Comparison of ENCODE assay signal across 13 cellular contexts in the genomic region with DNA sequence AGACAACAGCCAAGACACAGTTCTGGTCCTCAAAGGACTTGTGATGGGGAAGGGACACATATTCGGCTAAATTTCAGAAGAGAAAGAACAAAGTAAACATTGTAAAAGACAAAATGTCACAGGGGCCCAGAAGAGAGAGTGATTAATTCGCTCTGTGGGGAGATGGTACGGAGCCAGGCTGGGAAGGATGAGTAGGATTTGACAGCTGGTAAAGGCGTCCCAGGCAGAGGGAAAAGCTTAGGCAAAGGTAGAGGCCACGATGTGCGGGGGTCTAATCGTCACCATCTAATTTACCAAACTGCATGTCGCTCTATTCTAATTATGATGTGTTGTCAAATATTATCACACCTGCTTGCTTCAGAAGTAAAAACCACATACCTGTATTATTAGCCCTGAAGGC. TPM values are rescaled to one million over a fixed set of nuclear protein-coding genes. Genes with fewer than 3 reads are reported as not detected.
A peak's percentile ranks its signal among the peaks of the same experiment; 100 is the strongest.
DNase-seq lines count a peak whose midpoint lies in the region; ATAC-seq and TF ChIP-seq lines count a peak whose summit lies in the region.
"Had no signal": no experiment of that assay in that cellular context is flagged by ENCODE, and none has a peak within 500 bp of the region (broad histone marks: within the 10 kb centered on the region; RNA-seq: fewer than 3 reads in every experiment).

No MANE protein-coding gene starts in this region.

- no peaks in the 10 kb centered on the region for H3K27me3 ChIP-seq in WERI-Rb-1 (ENCODE audit: insufficient read depth, low read depth, severe bottlenecking)
- peaks cover 2% of the 10 kb centered on the region for H3K27me3 ChIP-seq in foreskin keratinocyte

- TF ChIP-seq CTCF in WERI-Rb-1 (IDR thresholded peaks at IDR 0.05; ENCODE audit: low read depth, low read length) (no peak), foreskin keratinocyte (conservative IDR thresholded peaks at IDR 0.05) (no peak)

- H3K4me1 ChIP-seq in foreskin keratinocyte: no peaks in the 10 kb centered on the region

- no peaks in the 10 kb centered on the region for H3K36me3 ChIP-seq in WERI-Rb-1

- ATAC-seq in foreskin keratinocyte: no peak

- DNase-seq in NCI-H82 (lab: John Stamatoyannopoulos, UW) (peak; percentile 77), NCI-H82 treated with DMSO at 0.1 percent for 48 hours (lab: John Stamatoyannopoulos, UW; ENCODE audit: unreplicated experiment) (no peak), D341Med (ENCODE audit: low spot score) (peak; percentile 67), WERI-Rb-1 (peak; percentile 74), DMS153 treated with DMSO at 0.1 percent for 48 hours (lab: John Stamatoyannopoulos, UW; ENCODE audit: unreplicated experiment) (no peak), foreskin keratinocyte (no peak)
- DNase-seq: CD4-positive, alpha-beta memory T cell; DMS 273 treated with DMSO at 0.1 percent for 48 hours; GM23248; HCEC 1CT; HFFc6 had no signal

- H3K27ac ChIP-seq in WERI-Rb-1: no peak overlapping the region
- H3K27ac ChIP-seq in foreskin keratinocyte: no peak overlapping the region
- H3K27ac ChIP-seq: GM23248, HL-60 had no signal

- no peaks in the 10 kb centered on the region for H3K9me3 ChIP-seq in WERI-Rb-1 (ENCODE audit: severe bottlenecking)

- H3K4me3 ChIP-seq in WERI-Rb-1 (ENCODE audit: low read depth, low read length): no peak overlapping the region
- H3K4me3 ChIP-seq: GM23248 had no signal

RNA-seq across cellular contexts. Expression of gene EFNA1, which starts 17.3 kb away (rescaled TPM):
- total RNA-seq in foreskin keratinocyte: 27.3 and 48.2 TPM in 2 replicates
- polyA plus RNA-seq in foreskin keratinocyte: 25.7 and 41.9 TPM in 2 replicates
- total RNA-seq: GM23248 had no signal
- polyA plus RNA-seq: CD14-positive monocyte, GM23248 had no signal

RNA-seq across cellular contexts. Expression of gene SLC50A1, which starts 25.3 kb away (rescaled TPM):
- total RNA-seq in foreskin keratinocyte: 63.0 and 65.0 TPM in 2 replicates
- 78.9 and 81.8 TPM in 2 replicates for polyA plus RNA-seq in foreskin keratinocyte

RNA-seq across cellular contexts. Expression of gene DPM3, which starts 29.9 kb away (rescaled TPM):
- 37.4 and 45.2 TPM in 2 replicates for total RNA-seq in foreskin keratinocyte
- polyA plus RNA-seq in foreskin keratinocyte: 84.4 and 94.5 TPM in 2 replicates

RNA-seq across cellular contexts. Expression of gene EFNA3, which starts 31.7 kb away (rescaled TPM):
- total RNA-seq in foreskin keratinocyte: 4.1 and 4.2 TPM in 2 replicates
- 4.3 and 5.0 TPM in 2 replicates for polyA plus RNA-seq in foreskin keratinocyte

RNA-seq across cellular contexts. Expression of gene EFNA4, which starts 46.8 kb away (rescaled TPM):
- 10.0 and 10.9 TPM in 2 replicates for total RNA-seq in foreskin keratinocyte
- 16.8 and 17.7 TPM in 2 replicates for polyA plus RNA-seq in foreskin keratinocyte

Comparison
In these comparisons a context has a peak if more than half of its experiments do, and no peak if none do; other contexts are left out.
1. DNase-seq: peak in NCI-H82 (single experiment), D341Med (single experiment) and WERI-Rb-1 (single experiment); none in NCI-H82 treated with DMSO at 0.1 percent for 48 hours (single experiment), DMS153 treated with DMSO at 0.1 percent for 48 hours (single experiment) and foreskin keratinocyte (0 of 2).